ENCODE assay signal across 8 cellular contexts in genomic region chr7:35036361-35037171, GRCh38. TPM values are rescaled to one million over a fixed set of nuclear protein-coding genes. Genes with fewer than 3 reads are reported as not detected.
DNase-seq lines count a peak whose midpoint lies in the region; ATAC-seq and TF ChIP-seq lines count a peak whose summit lies in the region.

No MANE protein-coding gene starts in this region.

- H2AFZ ChIP-seq in PC-3 (ENCODE audit: low read length), result peak overlapping the region; percentile 76

- POLR2A ChIA-PET in PC-3 (lab: Charles Lee; ENCODE audit: unreplicated experiment), result interaction anchor here (0.7 kb wide), 1 partner anchor 1432 kb away, joined by 4 read pairs; no protein-coding TSS in a partner anchor

- H3K27ac Mint-ChIP-seq in natural killer cell treated with Interleukin-12 subunit alpha and Interleukin-12 subunit beta and Interleukin-15 and Interleukin-18, amount 100 ng/mL, for 72 hours, result peak overlapping the region; percentile 91 to 92

- peak; percentile 29 for ATAC-seq in GM18498 (IDR thresholded peaks at IDR 0.05; ENCODE audit: unreplicated experiment)
- peak; percentile 19 for ATAC-seq in HG03175 (IDR thresholded peaks at IDR 0.05; ENCODE audit: unreplicated experiment)
- peak; percentile 10 for ATAC-seq in PC-3
- no peak for ATAC-seq in natural killer cell treated with Interleukin-12 subunit alpha and Interleukin-12 subunit beta and Interleukin-15 and Interleukin-18, amount 100 ng/mL, for 72 hours

- intact Hi-C loops in PC-3 (cut with micrococcal nuclease), result no loop called here

- no peaks in the 10 kb centered on the region for H3F3A ChIP-seq in PC-3 (ENCODE audit: low read length, unreplicated experiment)

- CTCF ChIA-PET in PC-3 (lab: Charles Lee), result interaction anchor here (0.5 to 1.7 kb wide), 7 partner anchors 33 to 487 kb away, joined by 3 to 34 read pairs (median 4); no protein-coding TSS in a partner anchor

- DNase-seq in A172 (ENCODE audit: low spot score), result peak; percentile 58
- peak; percentile 40 for DNase-seq in PC-3
- peak; percentile 25 for DNase-seq in activated effector memory CD4-positive, alpha-beta T cell treated with Interleukin-2 at 50 U/mL for 16 hours
- peak; percentile 68 for DNase-seq in fibroblast of villous mesenchyme (ENCODE audit: low read depth)
- DNase-seq in natural killer cell treated with Interleukin-12 subunit alpha and Interleukin-12 subunit beta and Interleukin-15 and Interleukin-18, amount 100 ng/mL, for 72 hours (ENCODE audit: low spot score), result peak; percentile 71

- H3K36me3 Mint-ChIP-seq in natural killer cell treated with Interleukin-12 subunit alpha and Interleukin-12 subunit beta and Interleukin-15 and Interleukin-18, amount 100 ng/mL, for 72 hours, result no peaks in the 10 kb centered on the region

- H3K79me2 ChIP-seq in PC-3 (ENCODE audit: low read length), result peaks cover 44% of the 10 kb centered on the region

- under 1% methylated on average over 61 of the region's 61 CpGs for WGBS in thymus

- no TSS peak for BruUV-seq in PC-3 (replicated peaks; lab: Mats Ljungman, UMichigan)

- peaks cover 36% of the 10 kb centered on the region for H3K4me1 ChIP-seq in PC-3 (ENCODE audit: insufficient read depth, low read length)
- peaks cover 5% of the 10 kb centered on the region for H3K4me1 ChIP-seq in thymus (ENCODE audit: control insufficient read depth, insufficient read depth, low read length)

- H4K20me1 ChIP-seq in PC-3 (ENCODE audit: low read length), result peaks cover 6% of the 10 kb centered on the region; the same call in 1 of the 2 replicates

- H3K4me3 ChIP-seq in PC-3 (ENCODE audit: low read length) (peak overlapping the region; percentile 88), fibroblast of villous mesenchyme (ENCODE audit: low read depth, low read length) (peak overlapping the region; percentile 88), thymus (ENCODE audit: low read length) (peak overlapping the region; percentile 88)

- H3K27me3 ChIP-seq in PC-3 (ENCODE audit: low read length) (no peaks in the 10 kb centered on the region), thymus (ENCODE audit: control insufficient read depth, insufficient read depth) (no peaks in the 10 kb centered on the region)

- peak overlapping the region; percentile 87 for H3K4me2 ChIP-seq in PC-3 (ENCODE audit: low read length)

- no peaks in the 10 kb centered on the region for H3K9me3 ChIP-seq in PC-3 (ENCODE audit: low read length)
- no peaks in the 10 kb centered on the region for H3K9me3 ChIP-seq in thymus (ENCODE audit: control insufficient read depth)

- H3K36me3 ChIP-seq in PC-3 (ENCODE audit: low read depth, low read length), result no peaks in the 10 kb centered on the region
- H3K36me3 ChIP-seq in thymus (ENCODE audit: control insufficient read depth, insufficient read depth), result no peaks in the 10 kb centered on the region

- peak overlapping the region; percentile 64 for H3K9ac ChIP-seq in PC-3 (ENCODE audit: low read length)

- H3K4me3 Mint-ChIP-seq in natural killer cell treated with Interleukin-12 subunit alpha and Interleukin-12 subunit beta and Interleukin-15 and Interleukin-18, amount 100 ng/mL, for 72 hours, result peak overlapping the region; percentile 77

- no peaks in the 10 kb centered on the region for H3K9me2 ChIP-seq in PC-3 (replicated peaks; ENCODE audit: low read length)

- no peaks in the 10 kb centered on the region for H3K9me3 Mint-ChIP-seq in natural killer cell treated with Interleukin-12 subunit alpha and Interleukin-12 subunit beta and Interleukin-15 and Interleukin-18, amount 100 ng/mL, for 72 hours

- peak overlapping the region; percentile 15; the same call in 1 of the 2 replicates for H3K27ac ChIP-seq in PC-3 (ENCODE audit: low read length)
- peak overlapping the region; percentile 25 for H3K27ac ChIP-seq in thymus (ENCODE audit: low read depth)

- TF ChIP-seq CTCF in PC-3 (conservative IDR thresholded peaks at IDR 0.05; ENCODE audit: low read depth, low read length) (no peak), fibroblast of villous mesenchyme (IDR thresholded peaks at IDR 0.05; ENCODE audit: insufficient read depth, low read depth, low read length) (peak; percentile 3)

- peaks cover 33 to 43% of the 10 kb centered on the region in 2 donors for H3K4me1 Mint-ChIP-seq in natural killer cell treated with Interleukin-12 subunit alpha and Interleukin-12 subunit beta and Interleukin-15 and Interleukin-18, amount 100 ng/mL, for 72 hours (ENCODE audit: low read depth in 2 of 2)

- no peaks in the 10 kb centered on the region for H3K27me3 Mint-ChIP-seq in natural killer cell treated with Interleukin-12 subunit alpha and Interleukin-12 subunit beta and Interleukin-15 and Interleukin-18, amount 100 ng/mL, for 72 hours

RNA-seq across cellular contexts. Expression of gene DPY19L1, which starts 0.7 kb away (rescaled TPM):
- 60.7 and 75.3 TPM in 2 replicates for total RNA-seq in A172 (2014; rRNA removed; shearing (Covaris generic))
- 10.7 and 11.2 TPM in 2 replicates for total RNA-seq in PC-3 (2014; rRNA removed)
- total RNA-seq in fibroblast of villous mesenchyme, result 32.9 and 44.5 TPM in 2 replicates
- total RNA-seq in natural killer cell treated with Interleukin-12 subunit alpha and Interleukin-12 subunit beta and Interleukin-15 and Interleukin-18, amount 100 ng/mL, for 72 hours, result 10 to 100 TPM; 20.3 to 30.9 TPM
- 5.5 TPM for polyA plus RNA-seq in thymus

Comparison
In these comparisons a context has a peak if more than half of its experiments do, and no peak if none do; other contexts are left out.
1. ATAC-seq: peak in GM18498 (single experiment), HG03175 (single experiment) and PC-3 (single experiment); none in natural killer cell treated with Interleukin-12 subunit alpha and Interleukin-12 subunit beta and Interleukin-15 and Interleukin-18, amount 100 ng/mL, for 72 hours (0 of 2).
2. Peak in every context shown above with its lines, with median percentiles within 50 percentile points of each other: DNase-seq and H3K4me3 ChIP-seq.